Comparison of ENCODE assay signal across 38 cellular contexts in the genomic region with DNA sequence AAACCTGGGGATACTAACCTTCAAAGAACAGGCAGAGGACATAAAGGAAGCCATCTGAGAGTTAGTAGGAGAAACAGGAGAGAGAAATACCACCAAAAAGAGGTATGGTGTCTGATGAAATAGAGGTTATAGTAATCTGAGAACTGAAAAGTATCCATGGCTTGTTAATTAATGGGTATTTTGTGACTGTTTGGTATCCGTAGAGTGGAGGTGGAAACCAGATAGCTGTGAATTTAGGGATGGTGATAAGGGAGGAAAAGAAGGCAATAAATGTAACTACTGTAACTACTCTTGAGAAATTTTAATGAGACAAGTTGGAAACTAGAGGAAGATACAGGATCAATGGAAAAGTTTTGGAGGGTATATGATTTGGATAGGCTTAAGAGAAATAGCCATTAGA. TPM values are rescaled to one million over a fixed set of nuclear protein-coding genes. Genes with fewer than 3 reads are reported as not detected.
"Had no signal": no experiment of that assay in that cellular context is flagged by ENCODE, and none has a peak within 500 bp of the region (broad histone marks: within the 10 kb centered on the region; RNA-seq: fewer than 3 reads in every experiment).

No MANE protein-coding gene starts in this region.

- H3K4me1 Mint-ChIP-seq: activated B cell treated with CpG ODN at 0.5 μM for 24 hours; activated CD4-positive, alpha-beta T cell treated with anti-CD3 and anti-CD28 coated beads, Interleukin-2, amount 10 ng/mL, durations not matched to agents 24 days and 14 days; activated naive CD8-positive, alpha-beta T cell treated with anti-CD3 and anti-CD28 coated beads, Interleukin-2, amount 10 ng/mL, durations not matched to agents 7 days and 5 days; activated T-helper 17 cell treated with anti-CD3 and anti-CD28 coated beads, Interleukin-2, amount 50 U/mL, for 72 hours had no signal

- H3K27ac ChIP-seq: adrenal gland, body of pancreas, brain microvascular endothelial cell, breast epithelium, VCaP had no signal

- H3K4me3 Mint-ChIP-seq: activated B cell treated with CpG ODN at 0.5 μM for 24 hours; activated CD4-positive, alpha-beta memory T cell treated with anti-CD3 and anti-CD28 coated beads for 36 hours; activated CD4-positive, alpha-beta T cell treated with anti-CD3 and anti-CD28 coated beads, Interleukin-2, amount 10 ng/mL, durations not matched to agents 24 days and 14 days; activated CD8-positive, alpha-beta T cell treated with anti-CD3 and anti-CD28 coated beads for 36 hours; activated naive CD4-positive, alpha-beta T cell treated with anti-CD3 and anti-CD28 coated beads for 36 hours; activated naive CD8-positive, alpha-beta T cell treated with anti-CD3 and anti-CD28 coated beads, Interleukin-2, amount 10 ng/mL, durations not matched to agents 7 days and 5 days; activated T-cell treated with anti-CD3 and anti-CD28 coated beads, Interleukin-2, amount 50 U/mL, for 4 hours; activated T-cell treated with anti-CD3 and anti-CD28 coated beads, Interleukin-2, amount 50 U/mL, for 72 hours; activated T-helper 1 cell treated with anti-CD3 and anti-CD28 coated beads, Interleukin-12 subunit alpha, Interleukin-12 subunit beta, Interleukin-2, Interleukin-4 antibody, amounts not matched to agents 30 ng/mL and 10 ng/mL and 1 ng/mL, durations not matched to agents 14 hours and 24 hours and 36 hours; activated T-helper 17 cell treated with anti-CD3 and anti-CD28 coated beads, Interleukin-2, amount 50 U/mL, for 72 hours; T-helper 1 cell treated with Interleukin-12 subunit alpha and Interleukin-12 subunit beta and Interleukin-4 antibody, amounts not matched to agents 30 μg/mL and 1 μg/mL, for 36 hours; T-helper 2 cell treated with Interferon-gamma antibody and Interleukin-4, amounts not matched to agents 5 μg/mL and 100 μg/mL, for 36 hours had no signal

- H3K36me3 ChIP-seq: adrenal gland, brain microvascular endothelial cell, breast epithelium had no signal

- H3K4me3 ChIP-seq: adrenal gland, body of pancreas, breast epithelium had no signal

- ATAC-seq: activated CD8-positive, alpha-beta T cell treated with anti-CD3 and anti-CD28 coated beads for 36 hours; activated naive CD4-positive, alpha-beta T cell treated with anti-CD3 and anti-CD28 coated beads, Interleukin-2, amount 50 U/mL, for 72 hours; activated T-cell treated with anti-CD3 and anti-CD28 coated beads, Interleukin-2, amount 50 U/mL, for 4 hours; activated T-cell treated with anti-CD3 and anti-CD28 coated beads, Interleukin-2, amount 50 U/mL, for 72 hours; activated T-helper 17 cell treated with anti-CD3 and anti-CD28 coated beads, Interleukin-2, amount 50 U/mL, for 72 hours; body of pancreas had no signal

- H3K27ac Mint-ChIP-seq: activated B cell treated with CpG ODN at 0.5 μM for 24 hours; activated CD4-positive, alpha-beta memory T cell treated with anti-CD3 and anti-CD28 coated beads for 36 hours; activated CD4-positive, alpha-beta T cell treated with anti-CD3 and anti-CD28 coated beads, Interleukin-2, amount 10 ng/mL, durations not matched to agents 24 days and 14 days; activated CD8-positive, alpha-beta T cell treated with anti-CD3 and anti-CD28 coated beads for 36 hours; activated naive CD4-positive, alpha-beta T cell treated with anti-CD3 and anti-CD28 coated beads for 36 hours; activated naive CD4-positive, alpha-beta T cell treated with anti-CD3 and anti-CD28 coated beads, Interleukin-2, amount 50 U/mL, for 72 hours; activated naive CD8-positive, alpha-beta T cell treated with anti-CD3 and anti-CD28 coated beads, Interleukin-2, amount 10 ng/mL, durations not matched to agents 7 days and 5 days; activated T-cell treated with anti-CD3 and anti-CD28 coated beads, Interleukin-2, amount 50 U/mL, for 72 hours; activated T-helper 1 cell treated with anti-CD3 and anti-CD28 coated beads, Interleukin-12 subunit alpha, Interleukin-12 subunit beta, Interleukin-2, Interleukin-4 antibody, amounts not matched to agents 30 ng/mL and 10 ng/mL and 1 ng/mL, durations not matched to agents 14 hours and 24 hours and 36 hours; activated T-helper 17 cell treated with anti-CD3 and anti-CD28 coated beads, Interleukin-2, amount 50 U/mL, for 72 hours; T-helper 1 cell treated with Interleukin-12 subunit alpha and Interleukin-12 subunit beta and Interleukin-4 antibody, amounts not matched to agents 30 μg/mL and 1 μg/mL, for 36 hours; T-helper 2 cell treated with Interferon-gamma antibody and Interleukin-4, amounts not matched to agents 5 μg/mL and 100 μg/mL, for 36 hours had no signal

- H3K36me3 Mint-ChIP-seq: activated CD4-positive, alpha-beta memory T cell treated with anti-CD3 and anti-CD28 coated beads for 36 hours; activated naive CD4-positive, alpha-beta T cell treated with anti-CD3 and anti-CD28 coated beads, Interleukin-2, amount 50 U/mL, for 72 hours; activated naive CD8-positive, alpha-beta T cell treated with anti-CD3 and anti-CD28 coated beads, Interleukin-2, amount 10 ng/mL, durations not matched to agents 7 days and 5 days had no signal

- FAIRE-seq: astrocyte, TTC549 had no signal

- H3K9me3 ChIP-seq: adrenal gland, body of pancreas, breast epithelium had no signal

- H3K27me3 ChIP-seq: adrenal gland, body of pancreas, brain microvascular endothelial cell, breast epithelium had no signal

- H3K9me3 Mint-ChIP-seq: activated B cell treated with CpG ODN at 0.5 μM for 24 hours; activated CD4-positive, alpha-beta memory T cell treated with anti-CD3 and anti-CD28 coated beads for 36 hours; activated CD4-positive, alpha-beta T cell treated with anti-CD3 and anti-CD28 coated beads, Interleukin-2, amount 10 ng/mL, durations not matched to agents 24 days and 14 days; activated CD8-positive, alpha-beta T cell treated with anti-CD3 and anti-CD28 coated beads for 36 hours; activated naive CD4-positive, alpha-beta T cell treated with anti-CD3 and anti-CD28 coated beads for 36 hours; activated naive CD8-positive, alpha-beta T cell treated with anti-CD3 and anti-CD28 coated beads, Interleukin-2, amount 10 ng/mL, durations not matched to agents 7 days and 5 days; activated T-cell treated with anti-CD3 and anti-CD28 coated beads, Interleukin-2, amount 50 U/mL, for 4 hours; activated T-helper 1 cell treated with anti-CD3 and anti-CD28 coated beads, Interleukin-12 subunit alpha, Interleukin-12 subunit beta, Interleukin-2, Interleukin-4 antibody, amounts not matched to agents 30 ng/mL and 10 ng/mL and 1 ng/mL, durations not matched to agents 14 hours and 24 hours and 36 hours; activated T-helper 17 cell treated with anti-CD3 and anti-CD28 coated beads, Interleukin-2, amount 50 U/mL, for 72 hours; T-helper 1 cell treated with Interleukin-12 subunit alpha and Interleukin-12 subunit beta and Interleukin-4 antibody, amounts not matched to agents 30 μg/mL and 1 μg/mL, for 36 hours; T-helper 2 cell treated with Interferon-gamma antibody and Interleukin-4, amounts not matched to agents 5 μg/mL and 100 μg/mL, for 36 hours had no signal

- H3K27me3 Mint-ChIP-seq: activated CD4-positive, alpha-beta memory T cell treated with anti-CD3 and anti-CD28 coated beads for 36 hours; activated CD4-positive, alpha-beta T cell treated with anti-CD3 and anti-CD28 coated beads, Interleukin-2, amount 10 ng/mL, durations not matched to agents 24 days and 14 days; activated naive CD8-positive, alpha-beta T cell treated with anti-CD3 and anti-CD28 coated beads, Interleukin-2, amount 10 ng/mL, durations not matched to agents 7 days and 5 days had no signal

- DNase-seq: activated B cell treated with CpG ODN at 0.5 μM for 24 hours; activated CD4-positive, alpha-beta memory T cell treated with anti-CD3 and anti-CD28 coated beads for 36 hours; activated CD4-positive, alpha-beta T cell treated with anti-CD3 and anti-CD28 coated beads for 4 hours; activated CD4-positive, alpha-beta T cell treated with anti-CD3 and anti-CD28 coated beads, Interleukin-2, amount 10 ng/mL, durations not matched to agents 24 days and 14 days; activated CD4-positive, alpha-beta T cell treated with anti-CD3 and anti-CD28 coated beads, Interleukin-2, amount 50 U/mL, for 1 hour; activated CD4-positive, alpha-beta T cell treated with anti-CD3 and anti-CD28 coated beads, Interleukin-2, amount 50 U/mL, for 4 hours; activated CD4-positive, CD25-positive, alpha-beta regulatory T cell treated with anti-CD3 and anti-CD28 coated beads, Interleukin-2, amount 50 U/mL, for 72 hours; activated CD8-positive, alpha-beta memory T cell treated with anti-CD3 and anti-CD28 coated beads, Interleukin-2, amount 50 U/mL, for 4 hours; activated CD8-positive, alpha-beta T cell treated with anti-CD3 and anti-CD28 coated beads for 36 hours; activated effector memory CD4-positive, alpha-beta T cell treated with anti-CD3 and anti-CD28 coated beads, Interleukin-2, amount 50 U/mL, for 16 hours; activated gamma-delta T cell treated with Interleukin-2 at 50 U/mL for 16 hours; activated naive CD4-positive, alpha-beta T cell; activated naive CD4-positive, alpha-beta T cell treated with anti-CD3 and anti-CD28 coated beads for 36 hours; activated naive CD4-positive, alpha-beta T cell treated with anti-CD3 and anti-CD28 coated beads, Interleukin-2, amount 50 U/mL, for 16 hours; activated naive CD8-positive, alpha-beta T cell treated with anti-CD3 and anti-CD28 coated beads, Interleukin-2, amount 10 ng/mL, durations not matched to agents 7 days and 5 days; activated T-cell treated with anti-CD3 and anti-CD28 coated beads for 4 hours; activated T-cell treated with anti-CD3 and anti-CD28 coated beads, Interleukin-2, amount 50 U/mL, for 1 hour; activated T-cell treated with anti-CD3 and anti-CD28 coated beads, Interleukin-2, amount 50 U/mL, for 4 hours; activated T-cell treated with anti-CD3 and anti-CD28 coated beads, Interleukin-2, amount 50 U/mL, for 72 hours; adrenal gland; amniotic stem cell; aorta; body of pancreas; brain microvascular endothelial cell; central memory CD4-positive, alpha-beta T cell; T-helper 1 cell; T-helper 2 cell; T-helper 9 cell had no signal

- H3K4me1 ChIP-seq: adrenal gland, body of pancreas, breast epithelium had no signal

RNA-seq across cellular contexts. Expression of gene PRKAA2, which starts 27.5 kb away (rescaled TPM):
- total RNA-seq: activated B cell treated with CpG ODN at 0.5 μM for 24 hours; activated CD4-positive, alpha-beta memory T cell treated with anti-CD3 and anti-CD28 coated beads for 36 hours; activated CD4-positive, alpha-beta T cell treated with anti-CD3 and anti-CD28 coated beads, Interleukin-2, amount 10 ng/mL, durations not matched to agents 24 days and 14 days; activated CD8-positive, alpha-beta memory T cell treated with anti-CD3 and anti-CD28 coated beads for 36 hours; activated CD8-positive, alpha-beta T cell treated with anti-CD3 and anti-CD28 coated beads for 36 hours; activated naive CD4-positive, alpha-beta T cell treated with anti-CD3 and anti-CD28 coated beads for 36 hours; activated naive CD8-positive, alpha-beta T cell treated with anti-CD3 and anti-CD28 coated beads, Interleukin-2, amount 10 ng/mL, durations not matched to agents 7 days and 5 days; activated T-cell treated with anti-CD3 and anti-CD28 coated beads, Interleukin-2, amount 50 U/mL, for 4 hours; activated T-cell treated with anti-CD3 and anti-CD28 coated beads, Interleukin-2, amount 50 U/mL, for 72 hours; activated T-helper 1 cell treated with anti-CD3 and anti-CD28 coated beads, Interleukin-12 subunit alpha, Interleukin-12 subunit beta, Interleukin-2, Interleukin-4 antibody, amounts not matched to agents 30 ng/mL and 10 ng/mL and 1 ng/mL, durations not matched to agents 14 hours and 24 hours and 36 hours had no signal
